Comparison of ENCODE assay signal across 36 cellular contexts in the genomic region with DNA sequence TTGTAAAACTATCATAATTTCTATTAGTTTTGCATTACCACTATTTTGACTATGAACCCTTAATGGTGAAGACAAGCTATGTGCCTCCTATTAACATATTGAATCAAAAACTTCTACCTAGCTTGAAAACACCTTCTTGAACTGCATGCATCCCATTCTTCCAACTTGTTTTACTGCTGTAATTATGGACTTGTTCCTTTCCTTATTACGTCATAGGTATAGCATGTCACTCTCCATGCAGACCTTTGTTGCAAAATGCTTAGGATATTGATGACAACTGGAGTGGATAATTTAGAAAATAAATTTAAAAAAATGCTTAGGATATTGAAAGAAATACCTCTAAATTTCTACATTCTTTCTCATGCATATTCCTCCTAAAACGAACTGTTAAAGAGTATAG.
"Had no signal": no experiment of that assay in that cellular context is flagged by ENCODE, and none has a peak within 500 bp of the region (broad histone marks: within the 10 kb centered on the region; RNA-seq: fewer than 3 reads in every experiment).

No MANE protein-coding gene starts in this region.

- DNase-seq: Karpas-422, Kasumi-1, MG63, MM.1S, MV-4-11, NCI-H1048, NCI-H1092, NCI-H1092 treated with DMSO at 0.1 percent for 48 hours, NCI-H1105, NCI-H1105 treated with DMSO at 0.1 percent for 48 hours, NCI-H1417, NCI-H1417 treated with DMSO at 0.1 percent for 48 hours, NCI-H1436, NCI-H1436 treated with DMSO at 0.1 percent for 48 hours, NCI-H146, NCI-H1694, NCI-H1694 treated with DMSO at 0.1 percent for 48 hours, NCI-H187, NCI-H187 treated with DMSO at 0.1 percent for 48 hours, NCI-H1930, NCI-H2029, NCI-H2029 treated with DMSO at 0.1 percent for 48 hours, NCI-H2081, NCI-H2081 treated with DMSO at 0.1 percent for 48 hours, NCI-H2107, NCI-H2171, NCI-H2171 treated with DMSO at 0.1 percent for 48 hours, NCI-H2227 treated with DMSO at 0.1 percent for 48 hours, NCI-H226, NCI-H345, NCI-H446, NCI-H446 treated with DMSO at 0.1 percent for 48 hours, NCI-H510A, NCI-H510A treated with DMSO at 0.1 percent for 48 hours, NCI-H524, NCI-H524 treated with DMSO at 0.1 percent for 48 hours had no signal

- H3K27me3 ChIP-seq: MG63 had no signal

- H3K36me3 ChIP-seq: MG63 had no signal

- H3K9me3 ChIP-seq: MG63 had no signal

- H3K4me3 ChIP-seq: MG63 had no signal
